In genomic region chr7:32979246-32979645, GRCh38 we compare ENCODE assay signal across 8 cellular contexts. TPM values are rescaled to one million over a fixed set of nuclear protein-coding genes. Genes with fewer than 3 reads are reported as not detected.
DNase-seq lines count a peak whose midpoint lies in the region; ATAC-seq and TF ChIP-seq lines count a peak whose summit lies in the region.
"Not testable (repeated sequence)": the region's sequence is repeated elsewhere in the genome, so short reads cannot be mapped to it uniquely, and the experiment has no call there.

No MANE protein-coding gene starts in this region.

- H3K27ac ChIP-seq in endodermal cell (ENCODE audit: low read depth, low read length); uterus: not testable (repeated sequence)
- H3K27ac ChIP-seq in foreskin keratinocyte, result peak overlapping the region; percentile 77

- H3K27ac Mint-ChIP-seq in endodermal cell, result not testable (repeated sequence)

- peak; percentile 60 for DNase-seq in AG20443 (ENCODE audit: low spot score)
- peak; percentile 75 for DNase-seq in H4 (ENCODE audit: low spot score)
- peak; percentile 45 for DNase-seq in NCI-H460 (ENCODE audit: extremely low read depth, low read depth)
- DNase-seq in amniotic epithelial cell (ENCODE audit: low read depth), result peak; percentile 84
- DNase-seq in endodermal cell, result peak; percentile 45
- peak; percentile 64 to 86 for DNase-seq in foreskin keratinocyte
- peak; percentile 59 for DNase-seq in myocyte (ENCODE audit: low read depth)
- DNase-seq in uterus, result peak; percentile 45 to 65

- H3K9me3 ChIP-seq in endodermal cell (ENCODE audit: control insufficient read depth, low read length); uterus: not testable (repeated sequence)

- TF ChIP-seq CTCF in endodermal cell (conservative IDR thresholded peaks at IDR 0.05); foreskin keratinocyte (conservative IDR thresholded peaks at IDR 0.05); uterus (IDR thresholded peaks at IDR 0.05): not testable (repeated sequence)

- H3K4me3 ChIP-seq in endodermal cell (ENCODE audit: low read length); uterus: not testable (repeated sequence)

- intact Hi-C loops in uterus (cut with DNase I; ENCODE audit: low total_unique reads), result not testable (repeated sequence)

- not testable (repeated sequence) for H3K9me3 Mint-ChIP-seq in endodermal cell

- H3K4me3 Mint-ChIP-seq in endodermal cell, result not testable (repeated sequence)

- H3K9ac ChIP-seq in endodermal cell (ENCODE audit: extremely low read depth, low read length, poor library complexity, severe bottlenecking), result not testable (repeated sequence)

- peak; percentile 55 for ATAC-seq in foreskin keratinocyte

- not testable (repeated sequence) for H3K4me1 ChIP-seq in endodermal cell (ENCODE audit: control insufficient read depth, insufficient read depth, low read length); foreskin keratinocyte; uterus

- 97 to 100% methylated on average over 2 to 6 of the region's 6 CpGs for WGBS in endodermal cell (ENCODE audit: insufficient coverage in 1 of 2, insufficient read length in 1 of 2), 2 experiments

- H3K36me3 ChIP-seq in endodermal cell (ENCODE audit: control insufficient read depth, insufficient read depth, low read length); uterus: not testable (repeated sequence)

- not testable (repeated sequence) for H3K27me3 Mint-ChIP-seq in endodermal cell (ENCODE audit: insufficient read depth)

- peaks cover 20% of the 10 kb centered on the region for H3K36me3 Mint-ChIP-seq in endodermal cell (ENCODE audit: low read depth)

- TF ChIP-seq POLR2A in uterus (IDR thresholded peaks at IDR 0.05), result not testable (repeated sequence)

- H3K4me1 Mint-ChIP-seq in endodermal cell, result not testable (repeated sequence)

- H3K27me3 ChIP-seq in endodermal cell (ENCODE audit: control insufficient read depth, insufficient read depth, low read length, poor library complexity, severe bottlenecking); foreskin keratinocyte; uterus: not testable (repeated sequence)

RNA-seq across cellular contexts. Expression of gene FKBP9, which starts 22.0 kb away (rescaled TPM):
- 167 and 188 TPM in 2 replicates for total RNA-seq in H4 (2014; rRNA removed; shearing (Covaris generic))
- total RNA-seq in NCI-H460 (2014; rRNA removed; shearing (Covaris generic)), result 130 and 146 TPM in 2 replicates
- polyA plus RNA-seq in NCI-H460 (2014; cell fraction: nucleus; rRNA removed), result 113 and 136 TPM in 2 replicates
- total RNA-seq in endodermal cell (10 to 100 TPM; 58.0 to 68.0 TPM), foreskin keratinocyte (110 and 115 TPM in 2 replicates), myocyte (195 and 200 TPM in 2 replicates), uterus (100 to 1,000 TPM in 3 of 4 donors, 10 to 100 TPM in 1; 62.9 to 328 (median 215) TPM)
- polyA plus RNA-seq in endodermal cell (2013, experiment 1 of 2), result 30.3 TPM
- polyA plus RNA-seq in endodermal cell (2013, experiment 2 of 2), result 30.2 TPM
- 63.3 and 64.3 TPM in 2 replicates for polyA plus RNA-seq in foreskin keratinocyte
- 676 TPM for polyA plus RNA-seq in myocyte (2012)
